In genomic region chr13:31162151-31163008, GRCh38 we compare ENCODE assay signal across 8 cellular contexts. TPM values are rescaled to one million over a fixed set of nuclear protein-coding genes. Genes with fewer than 3 reads are reported as not detected.
DNase-seq lines count a peak whose midpoint lies in the region; ATAC-seq and TF ChIP-seq lines count a peak whose summit lies in the region.

No MANE protein-coding gene starts in this region.

- peak; percentile 97 for DNase-seq in CD1c-positive myeloid dendritic cell (ENCODE audit: extremely low spot score)
- DNase-seq in NCI-H748 (lab: John Stamatoyannopoulos, UW; ENCODE audit: unreplicated experiment), result peak; percentile 100
- DNase-seq in activated CD4-positive, alpha-beta T cell treated with anti-CD3 and anti-CD28 coated beads, Interleukin-2, amount 50 U/mL, for 24 hours (ENCODE audit: low read depth in 1 of 2, low spot score in 1 of 2), result peak; percentile 95 to 96
- DNase-seq in dorsolateral prefrontal cortex, result peak; percentile 95 to 99 (median 98)
- DNase-seq in stimulated activated CD4-positive, alpha-beta T cell treated with anti-CD3 and anti-CD28 coated beads, Interleukin-4, amount 100 ng/mL, for 24 hours, result peak; percentile 96

- peaks cover 0 to 16% (median 8%) of the 10 kb centered on the region in 4 donors for H3K4me1 ChIP-seq in liver (ENCODE audit: control insufficient read depth in 4 of 4, insufficient read depth in 4 of 4, low read length in 3 of 4)

- TF ChIP-seq RAD21 in liver (IDR thresholded peaks at IDR 0.05), result peak in 1 of 2 donors; percentile 23

- peak in 14 of 56 donors; percentile 2 to 50 (median 14) for TF ChIP-seq CTCF in dorsolateral prefrontal cortex (IDR thresholded peaks at IDR 0.05 in 54 of 56, conservative IDR thresholded peaks at IDR 0.05 in 2 of 56; ENCODE audit: low read depth in 1 of 56, partially characterized antibody in 56 of 56)
- no peak for TF ChIP-seq CTCF in liver (IDR thresholded peaks at IDR 0.05; ENCODE audit: low read depth, low read length, missing input control)

- no peaks in the 10 kb centered on the region for H3K9me3 ChIP-seq in liver (ENCODE audit: control insufficient read depth in 4 of 4, low read length in 3 of 4)

- H3K27ac ChIP-seq in dorsolateral prefrontal cortex, result peak overlapping the region; percentile 81 to 100 (median 100)
- peak overlapping the region; percentile 99 to 100 for H3K27ac ChIP-seq in liver (ENCODE audit: low read depth in 1 of 2, low read length in 2 of 2)

- ATAC-seq in GM19395 (IDR thresholded peaks at IDR 0.05; ENCODE audit: unreplicated experiment), result peak; percentile 81
- peak; percentile 72 for ATAC-seq in HG03558 (IDR thresholded peaks at IDR 0.05; ENCODE audit: extremely low read depth, unreplicated experiment)

- peak overlapping the region; percentile 84 to 99 for H3K9ac ChIP-seq in liver (ENCODE audit: low read depth in 1 of 2, low read length in 2 of 2)

- H3K36me3 ChIP-seq in liver (ENCODE audit: control insufficient read depth in 4 of 4, insufficient read depth in 3 of 4, low read depth in 1 of 4, low read length in 3 of 4), result peaks cover 0 to 3% (median 0%) of the 10 kb centered on the region in 4 donors

- WGBS in liver, result under 1% methylated on average over 34 of the region's 34 CpGs

- H3K4me3 ChIP-seq in dorsolateral prefrontal cortex, result peak overlapping the region; percentile 68 to 100 (median 91)
- H3K4me3 ChIP-seq in liver (ENCODE audit: low read depth in 1 of 3, low read length in 3 of 3), result peak overlapping the region; percentile 60 to 78 (median 66)

- intact Hi-C loops in dorsolateral prefrontal cortex (cut with DNase I), result loop anchor here (2.0 to 10.0 kb wide), 5 partner anchors 35 to 545 kb away; partner anchors contain the start of genes B3GLCT (in 2 of the 2) and USPL1 (in 2 of the 2)

- H3K27me3 ChIP-seq in dorsolateral prefrontal cortex (no peaks in the 10 kb centered on the region), liver (ENCODE audit: control insufficient read depth in 4 of 4, insufficient read depth in 4 of 4, low read length in 3 of 4) (no peaks in the 10 kb centered on the region)

TF ChIP-seq in liver, 16 proteins besides CTCF, POLR2A, EP300 and RAD21:
- TF ChIP-seq YY1 (IDR thresholded peaks at IDR 0.05) (peak; percentile 87), TAF1 (conservative IDR thresholded peaks at IDR 0.05) (peak; percentile 38), HNF4G (IDR thresholded peaks at IDR 0.05) (no peak), FOXA1 (IDR thresholded peaks at IDR 0.05) (peak; percentile 18), JUND (IDR thresholded peaks at IDR 0.05) (peak; percentile 21 to 57), EGR1 (IDR thresholded peaks at IDR 0.05; ENCODE audit: low read depth in 2 of 2) (no peak), NR2F2 (IDR thresholded peaks at IDR 0.05) (no peak), REST (IDR thresholded peaks at IDR 0.05) (peak; percentile 59), RXRA (IDR thresholded peaks at IDR 0.05) (peak in 1 of 2 donors; percentile 9), GABPA (IDR thresholded peaks at IDR 0.05 in 1 of 2, conservative IDR thresholded peaks at IDR 0.05 in 1 of 2) (peak; percentile 5 to 79), MAX (IDR thresholded peaks at IDR 0.05) (peak; percentile 66), FOXA2 (IDR thresholded peaks at IDR 0.05) (no peak), SP1 (IDR thresholded peaks at IDR 0.05) (peak; percentile 55), HNF4A (conservative IDR thresholded peaks at IDR 0.05) (no peak)
- TF ChIP-seq, protein P1, sequence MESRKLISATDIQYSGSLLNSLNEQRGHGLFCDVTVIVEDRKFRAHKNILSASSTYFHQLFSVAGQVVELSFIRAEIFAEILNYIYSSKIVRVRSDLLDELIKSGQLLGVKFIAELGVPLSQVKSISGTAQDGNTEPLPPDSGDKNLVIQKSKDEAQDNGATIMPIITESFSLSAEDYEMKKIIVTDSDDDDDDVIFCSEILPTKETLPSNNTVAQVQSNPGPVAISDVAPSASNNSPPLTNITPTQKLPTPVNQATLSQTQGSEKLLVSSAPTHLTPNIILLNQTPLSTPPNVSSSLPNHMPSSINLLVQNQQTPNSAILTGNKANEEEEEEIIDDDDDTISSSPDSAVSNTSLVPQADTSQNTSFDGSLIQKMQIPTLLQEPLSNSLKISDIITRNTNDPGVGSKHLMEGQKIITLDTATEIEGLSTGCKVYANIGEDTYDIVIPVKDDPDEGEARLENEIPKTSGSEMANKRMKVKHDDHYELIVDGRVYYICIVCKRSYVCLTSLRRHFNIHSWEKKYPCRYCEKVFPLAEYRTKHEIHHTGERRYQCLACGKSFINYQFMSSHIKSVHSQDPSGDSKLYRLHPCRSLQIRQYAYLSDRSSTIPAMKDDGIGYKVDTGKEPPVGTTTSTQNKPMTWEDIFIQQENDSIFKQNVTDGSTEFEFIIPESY (IDR thresholded peaks at IDR 0.05), result peak; percentile 99
- TF ChIP-seq, protein P2, sequence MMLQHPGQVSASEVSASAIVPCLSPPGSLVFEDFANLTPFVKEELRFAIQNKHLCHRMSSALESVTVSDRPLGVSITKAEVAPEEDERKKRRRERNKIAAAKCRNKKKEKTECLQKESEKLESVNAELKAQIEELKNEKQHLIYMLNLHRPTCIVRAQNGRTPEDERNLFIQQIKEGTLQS (IDR thresholded peaks at IDR 0.05), result no peak

RNA-seq across cellular contexts. Expression of gene HSPH1, which starts 0.7 kb away (rescaled TPM):
- total RNA-seq in dorsolateral prefrontal cortex, result 100 to 1,000 TPM in 118 of 120 experiments, 10 to 100 TPM in 2; 90.5 to 959 (median 242) TPM
- total RNA-seq in liver, result 10 to 100 TPM; 23.3 to 30.3 TPM
- 10 to 100 TPM; 11.0 to 17.4 TPM for polyA plus RNA-seq in liver

RNA-seq across cellular contexts. Expression of gene B3GLCT, which starts 37.4 kb away (rescaled TPM):
- 10 to 100 TPM in 110 of 120 experiments, 1 to 10 TPM in 10; 7.6 to 22.2 (median 13.1) TPM for total RNA-seq in dorsolateral prefrontal cortex
- 1 to 10 TPM; 2.4 to 3.6 TPM for total RNA-seq in liver
- 1 to 10 TPM; 1.5 to 2.0 TPM for polyA plus RNA-seq in liver

Comparison
In these comparisons a context has a peak if more than half of its experiments do, and no peak if none do; other contexts are left out.
1. Peak in every context shown above with its lines: DNase-seq, ATAC-seq, H3K4me3 ChIP-seq and H3K27ac ChIP-seq.